ENCODE assay signal across 13 cellular contexts in genomic region chr2:201419057-201419635, GRCh38. TPM values are rescaled to one million over a fixed set of nuclear protein-coding genes. Genes with fewer than 3 reads are reported as not detected.
DNase-seq lines count a peak whose midpoint lies in the region; ATAC-seq and TF ChIP-seq lines count a peak whose summit lies in the region.
"Had no signal": no experiment of that assay in that cellular context is flagged by ENCODE, and none has a peak within 500 bp of the region (broad histone marks: within the 10 kb centered on the region; RNA-seq: fewer than 3 reads in every experiment).

No MANE protein-coding gene starts in this region.

- H3K9ac ChIP-seq in subcutaneous abdominal adipose tissue (ENCODE audit: low read length in 5 of 5): no peak overlapping the region

- H3K4me3 ChIP-seq in fibroblast of the aortic adventitia (ENCODE audit: low read depth, low read length) (no peak overlapping the region), subcutaneous abdominal adipose tissue (ENCODE audit: low read depth in 1 of 5, low read length in 5 of 5) (no peak overlapping the region)
- H3K4me3 ChIP-seq: tibial nerve had no signal

- no peaks in the 10 kb centered on the region for H3K9me3 ChIP-seq in subcutaneous abdominal adipose tissue (ENCODE audit: control insufficient read depth in 5 of 5, low read length in 5 of 5)
- H3K9me3 ChIP-seq: tibial nerve had no signal

- H3K27ac ChIP-seq in subcutaneous abdominal adipose tissue (ENCODE audit: low read depth, low read length): peak overlapping the region; percentile 12

- peaks cover 0 to 10% (median 6%) of the 10 kb centered on the region in 5 donors for H3K36me3 ChIP-seq in subcutaneous abdominal adipose tissue (ENCODE audit: control insufficient read depth in 5 of 5, insufficient read depth in 5 of 5, low read length in 5 of 5)

- no peaks in the 10 kb centered on the region for H3K27me3 ChIP-seq in subcutaneous abdominal adipose tissue (ENCODE audit: control insufficient read depth in 5 of 5, insufficient read depth in 4 of 5, low read length in 5 of 5)
- H3K27me3 ChIP-seq: tibial nerve had no signal

- TF ChIP-seq CTCF in fibroblast of the aortic adventitia (IDR thresholded peaks at IDR 0.05; ENCODE audit: insufficient read depth, low read length): no peak

- H3K27me3 Mint-ChIP-seq in activated CD4-positive, alpha-beta T cell treated with anti-CD3 and anti-CD28 coated beads, Interleukin-2, amount 10 ng/mL, durations not matched to agents 24 days and 14 days: no peaks in the 10 kb centered on the region
- H3K27me3 Mint-ChIP-seq in T-helper 2 cell treated with Interferon-gamma antibody and Interleukin-4, amounts not matched to agents 5 μg/mL and 100 μg/mL, for 36 hours (ENCODE audit: low read depth): no peaks in the 10 kb centered on the region

- peaks cover 16% of the 10 kb centered on the region for H3K36me3 Mint-ChIP-seq in activated CD4-positive, alpha-beta T cell treated with anti-CD3 and anti-CD28 coated beads, Interleukin-2, amount 10 ng/mL, durations not matched to agents 24 days and 14 days (ENCODE audit: low read depth)
- peaks cover 25% of the 10 kb centered on the region for H3K36me3 Mint-ChIP-seq in T-helper 2 cell treated with Interferon-gamma antibody and Interleukin-4, amounts not matched to agents 5 μg/mL and 100 μg/mL, for 36 hours (ENCODE audit: low read depth)

- peaks cover 22% of the 10 kb centered on the region for H3K4me1 Mint-ChIP-seq in activated CD4-positive, alpha-beta T cell treated with anti-CD3 and anti-CD28 coated beads, Interleukin-2, amount 10 ng/mL, durations not matched to agents 24 days and 14 days
- peaks cover 25% of the 10 kb centered on the region for H3K4me1 Mint-ChIP-seq in T-helper 2 cell treated with Interferon-gamma antibody and Interleukin-4, amounts not matched to agents 5 μg/mL and 100 μg/mL, for 36 hours (ENCODE audit: low read depth)

- H3K4me3 Mint-ChIP-seq in activated CD4-positive, alpha-beta T cell treated with anti-CD3 and anti-CD28 coated beads, Interleukin-2, amount 10 ng/mL, durations not matched to agents 24 days and 14 days: no peak overlapping the region
- no peak overlapping the region for H3K4me3 Mint-ChIP-seq in T-helper 2 cell treated with Interferon-gamma antibody and Interleukin-4, amounts not matched to agents 5 μg/mL and 100 μg/mL, for 36 hours

- peaks cover 0 to 15% (median 6%) of the 10 kb centered on the region in 5 donors for H3K4me1 ChIP-seq in subcutaneous abdominal adipose tissue (ENCODE audit: control insufficient read depth in 5 of 5, insufficient read depth in 5 of 5, low read length in 5 of 5)

- DNase-seq in activated CD4-positive, alpha-beta T cell treated with anti-CD3 and anti-CD28 coated beads, Interleukin-2, amount 10 ng/mL, durations not matched to agents 24 days and 14 days: no peak
- no peak for DNase-seq in activated CD4-positive, alpha-beta T cell treated with anti-CD3 and anti-CD28 coated beads, Interleukin-2, amount 50 U/mL, for 48 hours
- DNase-seq in SK-MEL-5 (ENCODE audit: low read depth, low spot score): peak; percentile 66
- peak; percentile 28 for DNase-seq in fibroblast of the aortic adventitia (ENCODE audit: low read depth)
- DNase-seq in T-helper 2 cell treated with Interferon-gamma antibody and Interleukin-4, amounts not matched to agents 5 μg/mL and 100 μg/mL, for 36 hours (ENCODE audit: low spot score): no peak
- DNase-seq in NCI-H187 (lab: John Stamatoyannopoulos, UW): no peak
- DNase-seq: activated effector memory CD4-positive, alpha-beta T cell treated with anti-CD3 and anti-CD28 coated beads, Interleukin-2, amount 50 U/mL, for 16 hours; Karpas-422; NCI-H524; occipital lobe had no signal

- intact Hi-C loops in activated CD4-positive, alpha-beta T cell treated with anti-CD3 and anti-CD28 coated beads, Interleukin-2, amount 10 ng/mL, durations not matched to agents 24 days and 14 days (cut with micrococcal nuclease): loop anchor here (10.0 kb wide), 1 partner anchor 1216 kb away; the partner anchor contains the start of gene FAM117B

- ATAC-seq in GM18909 (IDR thresholded peaks at IDR 0.05; ENCODE audit: poor library complexity, unreplicated experiment): no peak

- in situ Hi-C loops in SK-MEL-5 (cut with HindIII; ENCODE audit: low pct_unique_long_range_greater_than_20kb, low sequenced_read_pairs): no loop called here

- no peaks in the 10 kb centered on the region for H3K9me3 Mint-ChIP-seq in activated CD4-positive, alpha-beta T cell treated with anti-CD3 and anti-CD28 coated beads, Interleukin-2, amount 10 ng/mL, durations not matched to agents 24 days and 14 days
- no peaks in the 10 kb centered on the region for H3K9me3 Mint-ChIP-seq in T-helper 2 cell treated with Interferon-gamma antibody and Interleukin-4, amounts not matched to agents 5 μg/mL and 100 μg/mL, for 36 hours

- peak overlapping the region; percentile 20 for H3K27ac Mint-ChIP-seq in activated CD4-positive, alpha-beta T cell treated with anti-CD3 and anti-CD28 coated beads, Interleukin-2, amount 10 ng/mL, durations not matched to agents 24 days and 14 days
- no peak overlapping the region for H3K27ac Mint-ChIP-seq in T-helper 2 cell treated with Interferon-gamma antibody and Interleukin-4, amounts not matched to agents 5 μg/mL and 100 μg/mL, for 36 hours

RNA-seq across cellular contexts. Expression of gene TRAK2, which starts 32.1 kb away (rescaled TPM):
- 26.5 and 29.1 TPM in 2 replicates for total RNA-seq in activated CD4-positive, alpha-beta T cell treated with anti-CD3 and anti-CD28 coated beads, Interleukin-2, amount 10 ng/mL, durations not matched to agents 24 days and 14 days
- 53.7 and 59.1 TPM in 2 replicates for total RNA-seq in SK-MEL-5 (2014; rRNA removed; shearing (Covaris generic))
- polyA plus RNA-seq in SK-MEL-5 (2015; cell fraction: cytosol; rRNA removed): 37.1 and 52.3 TPM in 2 replicates
- polyA plus RNA-seq in SK-MEL-5 (2015; cell fraction: nucleus; rRNA removed): 70.4 and 74.0 TPM in 2 replicates
- 22.7 and 74.7 TPM in 2 replicates for total RNA-seq in fibroblast of the aortic adventitia (ENCODE audit: low replicate concordance)

RNA-seq across cellular contexts. Expression of gene STRADB, which starts 32.4 kb away (rescaled TPM):
- 18.5 and 20.1 TPM in 2 replicates for total RNA-seq in activated CD4-positive, alpha-beta T cell treated with anti-CD3 and anti-CD28 coated beads, Interleukin-2, amount 10 ng/mL, durations not matched to agents 24 days and 14 days
- 52.9 and 64.2 TPM in 2 replicates for total RNA-seq in SK-MEL-5 (2014; rRNA removed; shearing (Covaris generic))
- polyA plus RNA-seq in SK-MEL-5 (2015; cell fraction: cytosol; rRNA removed): 28.4 and 52.4 TPM in 2 replicates
- 45.1 and 52.4 TPM in 2 replicates for polyA plus RNA-seq in SK-MEL-5 (2015; cell fraction: nucleus; rRNA removed)
- total RNA-seq in fibroblast of the aortic adventitia (ENCODE audit: low replicate concordance): 47.6 and 57.6 TPM in 2 replicates

Comparison
In these comparisons a context has a peak if more than half of its experiments do, and no peak if none do; other contexts are left out.
1. DNase-seq: peak in SK-MEL-5 (single experiment) and fibroblast of the aortic adventitia (single experiment); none in activated CD4-positive, alpha-beta T cell treated with anti-CD3 and anti-CD28 coated beads, Interleukin-2, amount 10 ng/mL, durations not matched to agents 24 days and 14 days (single experiment), activated CD4-positive, alpha-beta T cell treated with anti-CD3 and anti-CD28 coated beads, Interleukin-2, amount 50 U/mL, for 48 hours (0 of 2), T-helper 2 cell treated with Interferon-gamma antibody and Interleukin-4, amounts not matched to agents 5 μg/mL and 100 μg/mL, for 36 hours (single experiment) and NCI-H187 (0 of 2).